In the genomic region with DNA sequence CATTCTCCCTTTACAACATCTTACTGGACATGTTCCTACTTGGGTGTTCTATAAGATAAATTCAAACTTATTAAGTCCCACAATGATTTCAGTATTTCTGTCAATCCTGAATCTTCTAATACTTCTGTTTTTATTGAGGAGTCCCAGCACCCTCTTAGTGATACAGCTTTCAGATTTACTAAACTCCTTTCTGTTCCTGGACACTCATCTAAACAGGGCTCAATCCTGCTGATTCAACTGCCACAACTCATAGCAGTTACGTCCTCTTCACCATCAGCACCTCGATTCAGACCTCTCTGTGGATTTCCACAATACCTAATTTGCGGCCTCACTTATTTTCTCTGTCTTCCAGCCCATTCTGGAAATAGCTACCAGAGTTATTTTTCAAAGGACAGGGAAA, we compare ENCODE assay signal across 22 cellular contexts.
"Had no signal": no experiment of that assay in that cellular context is flagged by ENCODE, and none has a peak within 500 bp of the region (broad histone marks: within the 10 kb centered on the region; RNA-seq: fewer than 3 reads in every experiment).

No MANE protein-coding gene starts in this region.

- ATAC-seq: effector memory CD8-positive, alpha-beta T cell; esophagus mucosa; gastrocnemius medialis; heart right ventricle; left cardiac atrium; left lung; left ventricle myocardium superior; lower lobe of right lung; mucosa of descending colon; naive thymus-derived CD8-positive, alpha-beta T cell had no signal

- DNase-seq: cortex of kidney; effector CD8-positive, alpha-beta T cell; effector memory CD8-positive, alpha-beta T cell; endodermal cell; erythroblast; esophagus squamous epithelium; foreskin fibroblast; foreskin melanocyte; gastrocnemius medialis; glutamatergic neuron; head of caudate nucleus; heart right ventricle; hippocampal formation; left cardiac atrium; left lung; left ventricle myocardium superior; lower lobe of right lung; mesenchymal stem cell; mucosa of descending colon; naive B cell; naive thymus-derived CD8-positive, alpha-beta T cell had no signal
